14 cellular contexts compared by ENCODE assay signal in the genomic region with DNA sequence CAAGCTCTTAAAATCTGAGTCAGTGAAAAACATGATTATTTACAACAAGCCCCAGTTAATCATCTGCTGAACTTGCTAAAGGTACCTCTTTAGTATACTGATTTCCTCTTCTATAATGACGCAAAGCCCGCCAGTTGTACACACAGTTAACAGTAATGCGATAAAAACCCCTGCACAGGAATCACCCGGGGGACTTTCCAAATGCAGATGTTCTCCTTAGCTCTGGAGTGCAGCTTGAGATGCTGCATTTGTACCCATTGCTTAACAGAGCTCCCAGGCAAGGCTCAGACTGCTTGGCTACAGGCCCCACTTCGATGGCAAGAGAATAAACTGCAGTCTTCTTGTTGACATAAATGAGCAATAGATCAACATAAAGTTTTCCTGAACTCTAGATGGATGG.
DNase-seq lines count a peak whose midpoint lies in the region; ATAC-seq and TF ChIP-seq lines count a peak whose summit lies in the region.
"Had no signal": no experiment of that assay in that cellular context is flagged by ENCODE, and none has a peak within 500 bp of the region (broad histone marks: within the 10 kb centered on the region; RNA-seq: fewer than 3 reads in every experiment).

No MANE protein-coding gene starts in this region.

- H3K79me2 ChIP-seq in osteoblast (ENCODE audit: insufficient read depth, low read length) = no peaks in the 10 kb centered on the region

- intact Hi-C loops in dorsolateral prefrontal cortex (cut with DNase I) = loop anchor here (5.0 to 10.0 kb wide), 4 partner anchors 435 to 675 kb away; no protein-coding TSS in a partner anchor
- intact Hi-C loops in right lobe of liver (cut with DNase I) = no loop called here

- H2AFZ ChIP-seq in osteoblast (ENCODE audit: low read length) = no peak overlapping the region

- H4K20me1 ChIP-seq in osteoblast (ENCODE audit: insufficient read depth, low read length) = peaks cover 4% of the 10 kb centered on the region

- peaks cover 30% of the 10 kb centered on the region for H3K4me1 ChIP-seq in osteoblast (ENCODE audit: insufficient read depth, low read length)
- no peaks in the 10 kb centered on the region for H3K4me1 ChIP-seq in right lobe of liver
- H3K4me1 ChIP-seq: testis had no signal

- H3K9me3 ChIP-seq in osteoblast (ENCODE audit: low read depth, low read length) (no peaks in the 10 kb centered on the region), right lobe of liver (no peaks in the 10 kb centered on the region)
- H3K9me3 ChIP-seq: ovary, testis had no signal

- TF ChIP-seq POLR2A in right lobe of liver (IDR thresholded peaks at IDR 0.05) = no peak

- H3K27ac ChIP-seq in dorsolateral prefrontal cortex (peak overlapping the region in 56 of 59 donors; percentile 3 to 83 (median 68)), osteoblast (ENCODE audit: low read depth, low read length) (peak overlapping the region; percentile 71), right lobe of liver (no peak overlapping the region)
- H3K27ac ChIP-seq: ovary, testis had no signal

- WGBS in right lobe of liver (ENCODE audit: insufficient coverage, low coverage, low lambda C conversion rate, missing lambda C conversion rate) = 54% methylated on average over 5 of the region's 5 CpGs

- H3K27me3 ChIP-seq in dorsolateral prefrontal cortex (no peaks in the 10 kb centered on the region), osteoblast (ENCODE audit: insufficient read depth, low read length) (no peaks in the 10 kb centered on the region), right lobe of liver (no peaks in the 10 kb centered on the region)
- H3K27me3 ChIP-seq: ovary, testis had no signal

- peaks cover 3% of the 10 kb centered on the region for H3K36me3 ChIP-seq in osteoblast (ENCODE audit: insufficient read depth, low read length)
- no peaks in the 10 kb centered on the region for H3K36me3 ChIP-seq in right lobe of liver
- H3K36me3 ChIP-seq: ovary had no signal

- H3K4me3 ChIP-seq in LNCaP clone FGC (ENCODE audit: low read depth, low read length) = no peak overlapping the region
- no peak overlapping the region for H3K4me3 ChIP-seq in dorsolateral prefrontal cortex
- H3K4me3 ChIP-seq in osteoblast (ENCODE audit: insufficient read depth, low read length) = no peak overlapping the region
- H3K4me3 ChIP-seq in right lobe of liver = no peak overlapping the region
- H3K4me3 ChIP-seq: ovary, testis had no signal

- TF ChIP-seq CTCF in LNCaP clone FGC (IDR thresholded peaks at IDR 0.05; ENCODE audit: control insufficient read depth, extremely low read depth, insufficient read depth) (no peak), dorsolateral prefrontal cortex (IDR thresholded peaks at IDR 0.05 in 54 of 56, conservative IDR thresholded peaks at IDR 0.05 in 2 of 56; ENCODE audit: low read depth in 1 of 56, partially characterized antibody in 56 of 56) (no peak), osteoblast (IDR thresholded peaks at IDR 0.05; ENCODE audit: extremely low read depth, low read depth, low read length) (no peak), right lobe of liver (IDR thresholded peaks at IDR 0.05) (no peak)

- DNase-seq in LNCaP clone FGC (ENCODE audit: low read depth) (peak; percentile 50), dorsolateral prefrontal cortex (no peak), osteoblast (ENCODE audit: insufficient read length, low spot score, missing footprints) (no peak), NCI-H187 (lab: John Stamatoyannopoulos, UW) (no peak), right lobe of liver (no peak), NCI-H345 treated with DMSO at 0.1 percent for 48 hours (lab: John Stamatoyannopoulos, UW; ENCODE audit: unreplicated experiment) (no peak)
- no peak for DNase-seq in activated CD4-positive, CD25-positive, alpha-beta regulatory T cell (lab: John Stamatoyannopoulos, UW)
- DNase-seq: activated T-cell treated with anti-CD3 and anti-CD28 coated beads, Interleukin-2, amount 50 U/mL, for 48 hours; left colon; NCI-H187 treated with DMSO at 0.1 percent for 48 hours; ovary; testis had no signal

- peak overlapping the region; percentile 21 for H3K4me2 ChIP-seq in osteoblast (ENCODE audit: insufficient read depth, low read length)

- ATAC-seq in GM19025 (IDR thresholded peaks at IDR 0.05; ENCODE audit: low read depth, unreplicated experiment) = peak; percentile 69
- ATAC-seq in right lobe of liver = no peak
- ATAC-seq: left colon, WTC11 had no signal

Comparison
In these comparisons a context has a peak if more than half of its experiments do, and no peak if none do; other contexts are left out.
1. H3K27ac ChIP-seq: peak in dorsolateral prefrontal cortex (56 of 59) and osteoblast (single experiment); none in right lobe of liver (0 of 3).
2. intact Hi-C loops: an anchor here in dorsolateral prefrontal cortex (5.0 to 10.0 kb wide); none called in right lobe of liver.